32 cellular contexts compared by ENCODE assay signal in genomic region chr13:19123502-19123901, GRCh38. TPM values are rescaled to one million over a fixed set of nuclear protein-coding genes. Genes with fewer than 3 reads are reported as not detected.
"Had no signal": no experiment of that assay in that cellular context is flagged by ENCODE, and none has a peak within 500 bp of the region (broad histone marks: within the 10 kb centered on the region; RNA-seq: fewer than 3 reads in every experiment).

No MANE protein-coding gene starts in this region.

- H3K4me1 ChIP-seq: stomach, suprapubic skin, thyroid gland, tibial artery, tibial nerve, transverse colon, upper lobe of left lung, upper lobe of right lung, uterus, vagina had no signal

- H3K36me3 ChIP-seq: stomach, suprapubic skin, thoracic aorta, thyroid gland, tibial artery, tibial nerve, transverse colon, upper lobe of left lung, upper lobe of right lung, uterus, vagina had no signal

- H3K4me3 ChIP-seq: stomach, suprapubic skin, testis, thoracic aorta, thyroid gland, tibial artery, tibial nerve, transverse colon, upper lobe of left lung, upper lobe of right lung, uterus, vagina had no signal

- DNase-seq: stimulated activated CD4-positive, alpha-beta T cell treated with anti-CD3 and anti-CD28 coated beads, Interleukin-2, amount 100 ng/mL, for 48 hours; stimulated activated CD4-positive, alpha-beta T cell treated with anti-CD3 and anti-CD28 coated beads, Interleukin-4, amount 100 ng/mL, for 1 hour; stimulated activated CD4-positive, alpha-beta T cell treated with anti-CD3 and anti-CD28 coated beads, Interleukin-4, amount 100 ng/mL, for 24 hours; stimulated activated CD4-positive, alpha-beta T cell treated with anti-CD3 and anti-CD28 coated beads, Interleukin-4, amount 100 ng/mL, for 4 hours; stimulated activated CD8-positive, alpha-beta memory T cell treated with anti-CD3 and anti-CD28 coated beads, Interleukin-4, amount 100 ng/mL, for 48 hours; stimulated activated naive B cell treated with anti-CD40 and anti-IgM and Interleukin-4, amounts not matched to agents 10 μg/mL and 1 μg/mL and 100 μg/mL, for 72 hours; stimulated activated naive CD4-positive, alpha-beta T cell; stimulated activated naive CD4-positive, alpha-beta T cell treated with Interleukin-2 at 50 U/mL for 16 hours; stimulated activated naive CD8-positive, alpha-beta T cell treated with anti-CD3 and anti-CD28 coated beads, Interleukin-15, amount 100 ng/mL, for 72 hours; stimulated activated naive CD8-positive, alpha-beta T cell treated with anti-CD3 and anti-CD28 coated beads, Interleukin-15, Interleukin-2, amounts not matched to agents 100 U/mL and 50 U/mL, for 24 hours; stomach; substantia nigra; testis; thyroid gland; tibial artery; transverse colon; trophoblast cell; upper lobe of left lung; upper lobe of right lung; uterus had no signal

- H3K9me3 ChIP-seq: suprapubic skin, testis, thoracic aorta, thyroid gland, tibial artery, tibial nerve, transverse colon, upper lobe of left lung, upper lobe of right lung, uterus, vagina had no signal

- ATAC-seq: stimulated activated effector memory CD8-positive, alpha-beta T cell treated with anti-CD3 and anti-CD28 coated beads, Interleukin-12 subunit alpha, Interleukin-12 subunit beta, amount 100 ng/mL, for 72 hours; stimulated activated memory B cell treated with anti-CD40 and anti-IgM and Interleukin-4, amounts not matched to agents 10 μg/mL and 1 μg/mL and 100 μg/mL, for 72 hours; stimulated activated naive B cell treated with anti-CD40 and anti-IgM and Interleukin-4, amounts not matched to agents 10 μg/mL and 1 μg/mL and 100 μg/mL, for 72 hours; stimulated activated naive CD8-positive, alpha-beta T cell treated with anti-CD3 and anti-CD28 coated beads, Interleukin-15, amount 100 ng/mL, for 72 hours; stimulated activated naive CD8-positive, alpha-beta T cell treated with anti-CD3 and anti-CD28 coated beads, Interleukin-15, Interleukin-2, amounts not matched to agents 100 U/mL and 50 U/mL, for 24 hours; upper lobe of right lung had no signal

- FAIRE-seq: urothelium cell line had no signal

- H3K27ac ChIP-seq: stomach, suprapubic skin, testis, thoracic aorta, thyroid gland, tibial artery, tibial nerve, transverse colon, upper lobe of left lung, upper lobe of right lung, uterus, vagina had no signal

- H3K27me3 ChIP-seq: stomach, suprapubic skin, testis, thyroid gland, tibial artery, tibial nerve, transverse colon, upper lobe of left lung, upper lobe of right lung, uterus, vagina had no signal

RNA-seq across cellular contexts. Expression of gene TUBA3C, which starts 58.1 kb away (rescaled TPM):
- total RNA-seq: stomach, subcutaneous adipose tissue, suprapubic skin, temporal lobe, thoracic aorta, tibial nerve, transverse colon, upper lobe of left lung, upper lobe of right lung, ureter, urinary bladder, uterus, vagina had no signal
- polyA plus RNA-seq: thymus, urinary bladder had no signal
